8 cellular contexts compared by ENCODE assay signal in genomic region chr4:148376151-148376550, GRCh38.
DNase-seq lines count a peak whose midpoint lies in the region; ATAC-seq and TF ChIP-seq lines count a peak whose summit lies in the region.
"Had no signal": no experiment of that assay in that cellular context is flagged by ENCODE, and none has a peak within 500 bp of the region (broad histone marks: within the 10 kb centered on the region; RNA-seq: fewer than 3 reads in every experiment).

No MANE protein-coding gene starts in this region.

- no peaks in the 10 kb centered on the region for H3K79me2 ChIP-seq in Karpas-422 (ENCODE audit: low read length)

- 33% methylated on average over 3 of the region's 3 CpGs for WGBS in right lobe of liver (ENCODE audit: insufficient coverage, low coverage, low lambda C conversion rate, missing lambda C conversion rate)

- POLR2A ChIA-PET in MCF 10A (lab: Yijun Ruan, JAX): interaction anchor here (0.6 to 1.5 kb wide), 2 partner anchors 65 to 888 kb away, joined by 7 to 9 read pairs; partner anchors contain the start of gene NR3C2

- no peaks in the 10 kb centered on the region for H3K36me3 Mint-ChIP-seq in MCF 10A (ENCODE audit: insufficient read depth, unreplicated experiment)

- H3K9me3 Mint-ChIP-seq in MCF 10A (ENCODE audit: unreplicated experiment): no peaks in the 10 kb centered on the region

- peak overlapping the region; percentile 57 for H3K4me3 Mint-ChIP-seq in MCF 10A (ENCODE audit: unreplicated experiment)

- no peaks in the 10 kb centered on the region for H3K27me3 ChIP-seq in right lobe of liver
- peaks cover 5% of the 10 kb centered on the region; the same call in 1 of the 2 replicates for H3K27me3 ChIP-seq in Karpas-422 (ENCODE audit: low read length)

- H4K20me1 ChIP-seq in Karpas-422 (ENCODE audit: insufficient read depth, low read depth, low read length): no peaks in the 10 kb centered on the region

- H3K27ac ChIP-seq in right lobe of liver (no peak overlapping the region), Karpas-422 (ENCODE audit: low read length) (no peak overlapping the region)
- H3K27ac ChIP-seq: SJSA1 had no signal

- H3K9me3 ChIP-seq in right lobe of liver (no peaks in the 10 kb centered on the region), Karpas-422 (ENCODE audit: low read length) (no peaks in the 10 kb centered on the region)
- H3K9me3 ChIP-seq: SJSA1 had no signal

- TF ChIP-seq POLR2A in right lobe of liver (IDR thresholded peaks at IDR 0.05): no peak

- peaks cover 6% of the 10 kb centered on the region for H3K4me1 Mint-ChIP-seq in MCF 10A (ENCODE audit: insufficient read depth, unreplicated experiment)

- peak overlapping the region; percentile 57 for H3K27ac Mint-ChIP-seq in MCF 10A (ENCODE audit: low read depth, unreplicated experiment)

- H3K9me2 ChIP-seq in Karpas-422 (replicated peaks; ENCODE audit: insufficient read depth, low read length): no peaks in the 10 kb centered on the region

- no TSS peak for BruUV-seq in MCF 10A (replicated peaks; lab: Mats Ljungman, UMichigan)

- no peak overlapping the region for H3K4me2 ChIP-seq in Karpas-422 (ENCODE audit: low read depth, low read length, poor library complexity, severe bottlenecking)

- TF ChIP-seq CTCF in MCF 10A (IDR thresholded peaks at IDR 0.05; ENCODE audit: unreplicated experiment) (no peak), right lobe of liver (IDR thresholded peaks at IDR 0.05) (no peak)

- peak; percentile 58 to 79 (median 64) for ATAC-seq in right lobe of liver
- ATAC-seq in HG02763 (IDR thresholded peaks at IDR 0.05; ENCODE audit: unreplicated experiment): no peak
- no peak for ATAC-seq in HG03108 (IDR thresholded peaks at IDR 0.05; ENCODE audit: unreplicated experiment)

- H3K9ac ChIP-seq in Karpas-422 (ENCODE audit: low read length): no peak overlapping the region

- H3K4me1 ChIP-seq in right lobe of liver (no peaks in the 10 kb centered on the region), Karpas-422 (ENCODE audit: low read length) (no peaks in the 10 kb centered on the region)
- H3K4me1 ChIP-seq: SJSA1 had no signal

- CTCF ChIA-PET in MCF 10A (lab: Yijun Ruan, JAX): interaction anchor here (0.7 to 1.0 kb wide), 3 partner anchors 12 to 17 kb away, joined by 3 to 4 read pairs (median 3); no protein-coding TSS in a partner anchor

- H3K36me3 ChIP-seq in right lobe of liver (no peaks in the 10 kb centered on the region), Karpas-422 (ENCODE audit: insufficient read depth, low read length) (no peaks in the 10 kb centered on the region)
- H3K36me3 ChIP-seq: SJSA1 had no signal

- peak; percentile 7 for DNase-seq in GF-D8 (lab: John Stamatoyannopoulos, UW)
- peak; percentile 4 for DNase-seq in NCI-H2081 treated with DMSO at 0.1 percent for 48 hours (lab: John Stamatoyannopoulos, UW)
- peak; percentile 68 for DNase-seq in MCF 10A (ENCODE audit: unreplicated experiment)
- DNase-seq in right lobe of liver: no peak
- DNase-seq in Karpas-422: no peak

- H2AFZ ChIP-seq in Karpas-422 (ENCODE audit: low read length): no peak overlapping the region

- intact Hi-C loops in MCF 10A (cut with micrococcal nuclease): no loop called here
- intact Hi-C loops in right lobe of liver (cut with DNase I): no loop called here

- H3K4me3 ChIP-seq in right lobe of liver (no peak overlapping the region), Karpas-422 (ENCODE audit: low read length) (no peak overlapping the region)
- H3K4me3 ChIP-seq: SJSA1 had no signal

- H3K27me3 Mint-ChIP-seq in MCF 10A (ENCODE audit: insufficient read depth, unreplicated experiment): no peaks in the 10 kb centered on the region

Comparison
In these comparisons a context has a peak if more than half of its experiments do, and no peak if none do; other contexts are left out.
1. DNase-seq: peak in GF-D8 (single experiment), NCI-H2081 treated with DMSO at 0.1 percent for 48 hours (single experiment) and MCF 10A (single experiment); none in right lobe of liver (0 of 3) and Karpas-422 (single experiment).
2. ATAC-seq: peak in right lobe of liver (4 of 4); none in HG02763 (single experiment) and HG03108 (single experiment).